21 cellular contexts compared by ENCODE assay signal in genomic region chr16:89707695-89708094, GRCh38.
"Had no signal": no experiment of that assay in that cellular context is flagged by ENCODE, and none has a peak within 500 bp of the region (broad histone marks: within the 10 kb centered on the region; RNA-seq: fewer than 3 reads in every experiment).

No MANE protein-coding gene starts in this region.

- FAIRE-seq: bronchial epithelial cell, endometrium, keratinocyte had no signal

- ATAC-seq: activated T-cell treated with anti-CD3 and anti-CD28 coated beads, Interleukin-2, amount 50 U/mL, for 72 hours; stimulated activated naive CD8-positive, alpha-beta T cell treated with anti-CD3 and anti-CD28 coated beads, Interleukin-15, Interleukin-2, amounts not matched to agents 100 U/mL and 50 U/mL, for 24 hours; T-helper 17 cell had no signal

- DNase-seq: activated CD4-positive, alpha-beta T cell treated with anti-CD3 and anti-CD28 coated beads for 4 hours; activated CD4-positive, alpha-beta T cell treated with anti-CD3 and anti-CD28 coated beads, Interleukin-2, amount 50 U/mL, for 48 hours; activated CD4-positive, CD25-positive, alpha-beta regulatory T cell; activated effector memory CD4-positive, alpha-beta T cell treated with Interleukin-2 at 50 U/mL for 16 hours; activated naive CD4-positive, alpha-beta T cell treated with anti-CD3 and anti-CD28 coated beads for 36 hours; activated naive CD8-positive, alpha-beta T cell treated with anti-CD3 and anti-CD28 coated beads, Interleukin-2, amount 10 ng/mL, durations not matched to agents 7 days and 5 days; activated T-cell treated with anti-CD3 and anti-CD28 coated beads, Interleukin-2, amount 50 U/mL, for 72 hours; amniotic stem cell; heart right ventricle; left colon; mesenchymal stem cell; occipital lobe; retina; stimulated activated CD4-positive, alpha-beta T cell treated with anti-CD3 and anti-CD28 coated beads, Interleukin-4, amount 100 ng/mL, for 4 hours; stimulated activated naive CD8-positive, alpha-beta T cell treated with anti-CD3 and anti-CD28 coated beads, Interleukin-15, Interleukin-2, amounts not matched to agents 100 U/mL and 50 U/mL, for 24 hours; SW 1271; T-helper 17 cell had no signal

- H3K27ac ChIP-seq: heart right ventricle, upper lobe of left lung had no signal

- H3K9me3 ChIP-seq: heart right ventricle, upper lobe of left lung had no signal

- H3K4me3 ChIP-seq: heart right ventricle, upper lobe of left lung had no signal
